9 cellular contexts compared by ENCODE assay signal in genomic region chr1:9690440-9691107, GRCh38. TPM values are rescaled to one million over a fixed set of nuclear protein-coding genes. Genes with fewer than 3 reads are reported as not detected.
A peak's percentile ranks its signal among the peaks of the same experiment; 100 is the strongest.
DNase-seq lines count a peak whose midpoint lies in the region; ATAC-seq and TF ChIP-seq lines count a peak whose summit lies in the region.
"Had no signal": no experiment of that assay in that cellular context is flagged by ENCODE, and none has a peak within 500 bp of the region (broad histone marks: within the 10 kb centered on the region; RNA-seq: fewer than 3 reads in every experiment).

No MANE protein-coding gene starts in this region.

- H3K36me3 Mint-ChIP-seq in activated B cell treated with CpG ODN at 0.5 μM for 24 hours (ENCODE audit: low read depth): peaks cover 52% of the 10 kb centered on the region

- no peaks in the 10 kb centered on the region for H3K36me3 ChIP-seq in psoas muscle (ENCODE audit: insufficient read depth in 1 of 2, low read depth in 1 of 2)

- DNase-seq in ELR (ENCODE audit: low read depth): peak; percentile 34
- no peak for DNase-seq in activated B cell treated with CpG ODN at 0.5 μM for 24 hours
- no peak for DNase-seq in fibroblast of the aortic adventitia (ENCODE audit: low read depth)
- no peak for DNase-seq in psoas muscle
- no peak for DNase-seq in amygdala (lab: John Stamatoyannopoulos, UW)
- DNase-seq in DMS 273 (lab: John Stamatoyannopoulos, UW; ENCODE audit: unreplicated experiment): no peak
- DNase-seq: activated gamma-delta T cell treated with Interleukin-2 at 50 U/mL for 16 hours had no signal

- H3K9me3 ChIP-seq in psoas muscle: no peaks in the 10 kb centered on the region

- ATAC-seq in activated B cell treated with CpG ODN at 0.5 μM for 24 hours (ENCODE audit: low read depth) (no peak), psoas muscle (no peak), HG03460 (IDR thresholded peaks at IDR 0.05; ENCODE audit: unreplicated experiment) (no peak), HG03139 (IDR thresholded peaks at IDR 0.05; ENCODE audit: unreplicated experiment) (no peak)

- H3K4me1 ChIP-seq in psoas muscle: peaks cover 20% of the 10 kb centered on the region

- H3K4me1 Mint-ChIP-seq in activated B cell treated with CpG ODN at 0.5 μM for 24 hours: peaks cover 63% of the 10 kb centered on the region

- peak overlapping the region; percentile 82 for H3K27ac Mint-ChIP-seq in activated B cell treated with CpG ODN at 0.5 μM for 24 hours

- intact Hi-C loops in activated B cell treated with CpG ODN at 0.5 μM for 24 hours (cut with micrococcal nuclease): no loop called here
- intact Hi-C loops in psoas muscle (cut with DNase I): no loop called here

- H3K4me3 Mint-ChIP-seq in activated B cell treated with CpG ODN at 0.5 μM for 24 hours: peak overlapping the region; percentile 72

- H3K27ac ChIP-seq in psoas muscle: no peak overlapping the region

- peaks cover 0 to 19% (median 6%) of the 10 kb centered on the region in 3 donors for H3K27me3 ChIP-seq in psoas muscle (ENCODE audit: insufficient read depth in 3 of 3, low read length in 2 of 3)

- no peaks in the 10 kb centered on the region for H3K9me3 Mint-ChIP-seq in activated B cell treated with CpG ODN at 0.5 μM for 24 hours

- peak overlapping the region; percentile 69 for H3K4me3 ChIP-seq in fibroblast of the aortic adventitia (ENCODE audit: low read depth, low read length)
- H3K4me3 ChIP-seq in psoas muscle: peak overlapping the region; percentile 73

- no peaks in the 10 kb centered on the region for H3K27me3 Mint-ChIP-seq in activated B cell treated with CpG ODN at 0.5 μM for 24 hours

- 74 to 78% (median 75%) methylated on average over 14 of the region's 14 CpGs for WGBS in psoas muscle, 3 donors

- POLR2A ChIA-PET in activated B cell treated with CpG ODN at 0.5 μM for 24 hours (lab: Charles Lee): interaction anchor here (0.5 to 10.0 kb wide), 5 partner anchors 12 to 864 kb away, joined by 3 to 126 read pairs (median 5); partner anchors contain the start of gene PIK3CD

- CTCF ChIA-PET in activated B cell treated with CpG ODN at 0.5 μM for 24 hours (lab: Charles Lee): interaction anchor here (1.0 to 1.3 kb wide), 2 partner anchors 61 to 64 kb away, joined by 3 read pairs; no protein-coding TSS in a partner anchor

- TF ChIP-seq CTCF in activated B cell treated with CpG ODN at 0.5 μM for 24 hours (IDR thresholded peaks at IDR 0.05): no peak
- no peak for TF ChIP-seq CTCF in fibroblast of the aortic adventitia (IDR thresholded peaks at IDR 0.05; ENCODE audit: insufficient read depth, low read length)
- no peak for TF ChIP-seq CTCF in psoas muscle (IDR thresholded peaks at IDR 0.05)

RNA-seq across cellular contexts. Expression of gene PIK3CD, which starts 39.0 kb away (rescaled TPM):
- total RNA-seq in activated B cell treated with CpG ODN at 0.5 μM for 24 hours (238 and 265 TPM in 2 replicates), fibroblast of the aortic adventitia (ENCODE audit: low replicate concordance) (3.0 and 6.5 TPM in 2 replicates), psoas muscle (1 to 10 TPM in 3 of 4 donors, under 1 TPM in 1; 0.93 to 2.5 (median 1.7) TPM)
- polyA plus RNA-seq in psoas muscle: under 1 TPM; 0.44 to 0.52 (median 0.48) TPM

Comparison
In these comparisons a context has a peak if more than half of its experiments do, and no peak if none do; other contexts are left out.
1. RNA of gene PIK3CD, which starts 39.0 kb away (total RNA-seq): 238 to 265 TPM in activated B cell treated with CpG ODN at 0.5 μM for 24 hours; 3.0 to 6.5 TPM in fibroblast of the aortic adventitia and 0.93 to 2.5 TPM in psoas muscle; every median in the first group is over 10 times any median in the second.